ENCODE assay signal across 2 cellular contexts in genomic region chr16:50311891-50312501, GRCh38.
TF ChIP-seq lines count a peak whose summit lies in the region.

No MANE protein-coding gene starts in this region.

TF ChIP-seq in HCT116, 20 proteins besides CTCF, POLR2A, EP300 and RAD21:
- TF ChIP-seq SRF (IDR thresholded peaks at IDR 0.05; ENCODE audit: low read depth), result no peak
- TF ChIP-seq CBX3 (IDR thresholded peaks at IDR 0.05; ENCODE audit: low read depth), result no peak
- no peak for TF ChIP-seq MAX (IDR thresholded peaks at IDR 0.05)
- TF ChIP-seq SIN3A (IDR thresholded peaks at IDR 0.05; ENCODE audit: low read depth), result no peak
- TF ChIP-seq ZNF274 (IDR thresholded peaks at IDR 0.05; ENCODE audit: low read depth, low read length), result no peak
- no peak for TF ChIP-seq REST (IDR thresholded peaks at IDR 0.05; ENCODE audit: low read depth)
- TF ChIP-seq POLR2AphosphoS5 (IDR thresholded peaks at IDR 0.05; ENCODE audit: low read depth, low read length), result no peak
- no peak for TF ChIP-seq ZBTB33 (IDR thresholded peaks at IDR 0.05; ENCODE audit: extremely low read depth, insufficient replicate concordance, low read length)
- no peak for TF ChIP-seq JUND (IDR thresholded peaks at IDR 0.05)
- TF ChIP-seq ELF1 (IDR thresholded peaks at IDR 0.05; ENCODE audit: borderline replicate concordance, low read depth), result no peak
- TF ChIP-seq CEBPB (IDR thresholded peaks at IDR 0.05; ENCODE audit: low read depth), result no peak

TF ChIP-seq in H1, 55 proteins besides CTCF, POLR2A, EP300 and RAD21:
- TF ChIP-seq POLR2AphosphoS5 (IDR thresholded peaks at IDR 0.05; ENCODE audit: low read depth, low read length), result peak; percentile 80; the same call in 1 of the 2 replicates
- peak; percentile 56; the same call in 1 of the 2 replicates for TF ChIP-seq KDM1A (IDR thresholded peaks at IDR 0.05; ENCODE audit: borderline replicate concordance, low read length)
- TF ChIP-seq CBX5 (IDR thresholded peaks at IDR 0.05; ENCODE audit: low read depth, low read length), result no peak
TF ChIP-seq in H1: peak in this region for 2.
